1 cellular context compared by ENCODE assay signal in the genomic region with DNA sequence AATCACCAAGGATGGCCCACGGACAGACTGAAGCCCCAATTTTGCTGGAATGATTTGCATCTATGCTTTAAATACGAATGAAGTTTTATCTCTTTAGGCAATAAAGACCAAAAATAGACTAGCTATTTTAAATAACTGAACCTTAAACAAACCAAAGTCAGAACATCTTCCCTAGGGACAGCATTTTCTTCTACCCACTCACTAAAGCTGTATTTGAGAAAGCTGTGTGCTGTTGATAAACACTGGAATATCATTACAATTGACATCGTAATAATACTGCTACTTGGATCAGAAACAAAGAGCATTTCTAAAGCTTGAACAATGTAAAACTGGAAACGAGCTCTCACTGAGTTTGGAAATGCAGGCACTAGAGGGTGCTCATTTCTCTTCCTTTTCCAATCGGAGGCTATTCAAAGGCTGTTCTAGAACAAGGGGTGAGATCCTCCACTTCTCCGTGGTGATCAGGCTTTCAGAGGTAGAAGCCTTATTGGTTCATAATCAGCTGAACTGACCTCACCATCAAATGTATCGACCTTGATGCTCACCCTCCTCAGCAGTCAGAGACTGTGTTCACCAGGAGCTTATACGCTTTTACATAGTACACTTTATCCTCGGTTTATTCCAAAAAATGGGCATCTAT.
TF ChIP-seq lines count a peak whose summit lies in the region.

No MANE protein-coding gene starts in this region.

TF ChIP-seq in WTC11, 78 proteins besides CTCF, POLR2A, EP300 and RAD21 (continued from another document):
- TF ChIP-seq, protein P1, sequence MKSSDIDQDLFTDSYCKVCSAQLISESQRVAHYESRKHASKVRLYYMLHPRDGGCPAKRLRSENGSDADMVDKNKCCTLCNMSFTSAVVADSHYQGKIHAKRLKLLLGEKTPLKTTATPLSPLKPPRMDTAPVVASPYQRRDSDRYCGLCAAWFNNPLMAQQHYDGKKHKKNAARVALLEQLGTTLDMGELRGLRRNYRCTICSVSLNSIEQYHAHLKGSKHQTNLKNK (CRISPR knock-in tag; IDR thresholded peaks at IDR 0.05): no peak
- TF ChIP-seq TCF7 (CRISPR knock-in tag; IDR thresholded peaks at IDR 0.05; ENCODE audit: low read depth): no peak
- TF ChIP-seq, protein P2, sequence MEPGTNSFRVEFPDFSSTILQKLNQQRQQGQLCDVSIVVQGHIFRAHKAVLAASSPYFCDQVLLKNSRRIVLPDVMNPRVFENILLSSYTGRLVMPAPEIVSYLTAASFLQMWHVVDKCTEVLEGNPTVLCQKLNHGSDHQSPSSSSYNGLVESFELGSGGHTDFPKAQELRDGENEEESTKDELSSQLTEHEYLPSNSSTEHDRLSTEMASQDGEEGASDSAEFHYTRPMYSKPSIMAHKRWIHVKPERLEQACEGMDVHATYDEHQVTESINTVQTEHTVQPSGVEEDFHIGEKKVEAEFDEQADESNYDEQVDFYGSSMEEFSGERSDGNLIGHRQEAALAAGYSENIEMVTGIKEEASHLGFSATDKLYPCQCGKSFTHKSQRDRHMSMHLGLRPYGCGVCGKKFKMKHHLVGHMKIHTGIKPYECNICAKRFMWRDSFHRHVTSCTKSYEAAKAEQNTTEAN (CRISPR knock-in tag; IDR thresholded peaks at IDR 0.05): no peak
- no peak for TF ChIP-seq GRHL2 (CRISPR knock-in tag; IDR thresholded peaks at IDR 0.05; ENCODE audit: insufficient replicate concordance, severe bottlenecking)
- TF ChIP-seq NFE2L1 (CRISPR knock-in tag; IDR thresholded peaks at IDR 0.05): no peak
- TF ChIP-seq SMAD3 (CRISPR knock-in tag; IDR thresholded peaks at IDR 0.05; ENCODE audit: borderline replicate concordance): no peak
